8 cellular contexts compared by ENCODE assay signal in genomic region chr1:182786223-182787001, GRCh38. TPM values are rescaled to one million over a fixed set of nuclear protein-coding genes. Genes with fewer than 3 reads are reported as not detected.
DNase-seq lines count a peak whose midpoint lies in the region; ATAC-seq, FAIRE-seq and TF ChIP-seq lines count a peak whose summit lies in the region.

No MANE protein-coding gene starts in this region.

- DNase-seq in A549 (ENCODE audit: low read depth in 1 of 2, low spot score in 1 of 2) (peak; percentile 35 to 78), GM13977 (ENCODE audit: low spot score) (peak; percentile 49), NCI-H460 (ENCODE audit: extremely low read depth, low read depth) (peak; percentile 70), erythroblast (lab: John Stamatoyannopoulos, UW) (peak; percentile 73 to 79), ureter (ENCODE audit: low spot score) (peak; percentile 55)
- DNase-seq in activated CD4-positive, alpha-beta T cell treated with anti-CD3 and anti-CD28 coated beads, Interleukin-2, amount 50 U/mL, for 1 hour, result peak; percentile 8

- CTCF ChIA-PET in A549 (lab: Yijun Ruan, JAX), result interaction anchor here (1.1 to 13.8 kb wide), 9 partner anchors 14 to 701 kb away, joined by 3 to 415 read pairs (median 5); partner anchors contain the start of gene RGS16

- H3K79me2 ChIP-seq in neural cell (replicated peaks; ENCODE audit: insufficient read depth, low read length), result no peaks in the 10 kb centered on the region

- TF ChIP-seq RAD21 in A549 (conservative IDR thresholded peaks at IDR 0.05 in 1 of 2, IDR thresholded peaks at IDR 0.05 in 1 of 2) (peak; percentile 39 to 58; a peak in 3 of 5 replicates), neural cell (conservative IDR thresholded peaks at IDR 0.05) (peak; percentile 57)

- no peak for TF ChIP-seq EP300 in A549 (IDR thresholded peaks at IDR 0.05)
- TF ChIP-seq EP300 in neural cell (conservative IDR thresholded peaks at IDR 0.05; ENCODE audit: poor library complexity, severe bottlenecking), result no peak

- H3K27ac ChIP-seq in A549 (no peak overlapping the region), neural cell (ENCODE audit: low read length) (no peak overlapping the region)

- no peak overlapping the region for H3K4me3 ChIP-seq in A549
- no peak overlapping the region for H3K4me3 ChIP-seq in neural cell (ENCODE audit: low read length)

- TF ChIP-seq CTCF in A549 (IDR thresholded peaks at IDR 0.05) (peak; percentile 61), GM13977 (IDR thresholded peaks at IDR 0.05; ENCODE audit: extremely low read depth, insufficient read depth, missing control alignments) (peak; percentile 70), neural cell (IDR thresholded peaks at IDR 0.05; ENCODE audit: poor library complexity, severe bottlenecking) (peak; percentile 62)

- H3K36me3 ChIP-seq in neural cell (ENCODE audit: insufficient read depth, low read length), result no peaks in the 10 kb centered on the region

- POLR2A ChIA-PET in A549 (lab: Yijun Ruan, JAX), result no interaction called here

- no peaks in the 10 kb centered on the region for H3K9me3 ChIP-seq in A549
- no peaks in the 10 kb centered on the region for H3K9me3 ChIP-seq in neural cell (ENCODE audit: low read length)

- no peak for FAIRE-seq in A549 (lab: Jason Lieb, UNC)

- no peaks in the 10 kb centered on the region for H3F3A ChIP-seq in neural cell (ENCODE audit: insufficient read depth, low read length, poor library complexity, severe bottlenecking)

- 30% methylated on average over 6 of the region's 6 CpGs for WGBS in A549 (ENCODE audit: missing lambda C conversion rate)

- in situ Hi-C loops in GM13977 (cut with MboI; ENCODE audit: low pct_unique_long_range_greater_than_20kb, low sequenced_read_pairs, unreplicated experiment), result loop anchor here (5.0 to 10.0 kb wide), 2 partner anchors 189 to 342 kb away; no protein-coding TSS in a partner anchor

- H3K27me3 ChIP-seq in neural cell (ENCODE audit: insufficient read depth, low read depth, low read length), result peaks cover 27% of the 10 kb centered on the region

- H3K9ac ChIP-seq in neural cell (ENCODE audit: low read length), result no peak overlapping the region

- H3K4me2 ChIP-seq in A549 (no peak overlapping the region), neural cell (ENCODE audit: low read length) (no peak overlapping the region)

- H3K9me2 ChIP-seq in neural cell (ENCODE audit: insufficient read depth, low read length), result no peaks in the 10 kb centered on the region

- H4K20me1 ChIP-seq in neural cell (ENCODE audit: insufficient read depth), result no peaks in the 10 kb centered on the region

- ATAC-seq in A549, result peak; percentile 47 to 76; a peak in 5 of 6 replicates
- ATAC-seq in GM18505 (IDR thresholded peaks at IDR 0.05; ENCODE audit: unreplicated experiment), result no peak

- H2AFZ ChIP-seq in neural cell (ENCODE audit: low read depth, low read length), result no peak overlapping the region

- no peaks in the 10 kb centered on the region for H3K4me1 ChIP-seq in A549

- TF ChIP-seq POLR2A in A549 (IDR thresholded peaks at IDR 0.05; ENCODE audit: low read length) (no peak), erythroblast (IDR thresholded peaks at IDR 0.05; ENCODE audit: low read length) (no peak), GM18505 (IDR thresholded peaks at IDR 0.05; ENCODE audit: borderline replicate concordance, extremely low read depth, insufficient read depth, insufficient read length) (no peak)

TF ChIP-seq in A549, 52 proteins besides CTCF, POLR2A, EP300 and RAD21:
- no peak for TF ChIP-seq BHLHE40 (IDR thresholded peaks at IDR 0.05; ENCODE audit: low read depth, low read length)
- peak; percentile 49 for TF ChIP-seq SMC3 (IDR thresholded peaks at IDR 0.05)

TF ChIP-seq in neural cell, 6 proteins besides CTCF, POLR2A, EP300 and RAD21:
- TF ChIP-seq SMC3 (conservative IDR thresholded peaks at IDR 0.05; ENCODE audit: poor library complexity), result peak; percentile 66
- TF ChIP-seq MXI1 (conservative IDR thresholded peaks at IDR 0.05; ENCODE audit: poor library complexity, severe bottlenecking), result no peak
TF ChIP-seq in neural cell: peak in this region for 1.

RNA-seq across cellular contexts. Expression of gene NPL, which starts 3.2 kb away (rescaled TPM):
- polyA plus RNA-seq in A549 (2011; rRNA removed), result 1.0 and 1.3 TPM in 2 replicates
- polyA plus RNA-seq in A549 (2012; cell fraction: cytosol; rRNA removed), result 0.12 and 0.22 TPM in 2 replicates
- polyA plus RNA-seq in A549 (2012; cell fraction: nucleus; rRNA removed), result 0.12 and 0.42 TPM in 2 replicates
- polyA plus RNA-seq in A549 (2017; fragmentation: RNase III; extraction: RNeasy Plus Mini Kit Qiagen cat#74134 plus additional on column Dnase treatment), result 0.66 to 0.80 TPM (median 0.70 TPM) in 3 replicates
- 0.25 and 0.78 TPM in 2 replicates for polyA minus RNA-seq in A549 (2011; rRNA and poly(A)+ RNA removed)
- 10.7 and 23.7 TPM in 2 replicates for total RNA-seq in NCI-H460 (2014; rRNA removed; shearing (Covaris generic))
- polyA plus RNA-seq in NCI-H460 (2014; cell fraction: nucleus; rRNA removed), result 4.4 and 9.7 TPM in 2 replicates
- 1.2 and 1.6 TPM in 2 replicates for polyA plus RNA-seq in neural cell
- 0.24 and 0.69 TPM in 2 replicates for polyA minus RNA-seq in neural cell
- total RNA-seq in ureter, result 25.6 TPM

RNA-seq across cellular contexts. Expression of gene DHX9, which starts 52.7 kb away (rescaled TPM):
- 222 and 247 TPM in 2 replicates for polyA plus RNA-seq in A549 (2011; rRNA removed)
- polyA plus RNA-seq in A549 (2012; cell fraction: cytosol; rRNA removed), result 145 and 149 TPM in 2 replicates
- polyA plus RNA-seq in A549 (2012; cell fraction: nucleus; rRNA removed), result 150 and 289 TPM in 2 replicates
- polyA plus RNA-seq in A549 (2017; fragmentation: RNase III; extraction: RNeasy Plus Mini Kit Qiagen cat#74134 plus additional on column Dnase treatment), result 194 to 206 TPM (median 205 TPM) in 3 replicates
- polyA minus RNA-seq in A549 (2011; rRNA and poly(A)+ RNA removed), result 173 and 213 TPM in 2 replicates
- 100 and 131 TPM in 2 replicates for total RNA-seq in NCI-H460 (2014; rRNA removed; shearing (Covaris generic))
- polyA plus RNA-seq in NCI-H460 (2014; cell fraction: nucleus; rRNA removed), result 142 and 155 TPM in 2 replicates
- 193 and 236 TPM in 2 replicates for polyA plus RNA-seq in neural cell
- polyA minus RNA-seq in neural cell, result 315 and 332 TPM in 2 replicates
- total RNA-seq in ureter, result 181 TPM

Comparison
In these comparisons a context has a peak if more than half of its experiments do, and no peak if none do; other contexts are left out.
1. DNase-seq: peak in every context shown above with its lines; median percentile 76 in erythroblast; 70 in NCI-H460; 56 in A549; 55 in ureter; 49 in GM13977; 8 in activated CD4-positive, alpha-beta T cell treated with anti-CD3 and anti-CD28 coated beads, Interleukin-2, amount 50 U/mL, for 1 hour.